Comparison of ENCODE assay signal across 11 cellular contexts in genomic region chr5:9468070-9468388, GRCh38.
DNase-seq lines count a peak whose midpoint lies in the region; ATAC-seq, FAIRE-seq and TF ChIP-seq lines count a peak whose summit lies in the region.
"Had no signal": no experiment of that assay in that cellular context is flagged by ENCODE, and none has a peak within 500 bp of the region (broad histone marks: within the 10 kb centered on the region; RNA-seq: fewer than 3 reads in every experiment).

No MANE protein-coding gene starts in this region.

- ATAC-seq in gastrocnemius medialis, result no peak
- no peak for ATAC-seq in stimulated activated naive CD8-positive, alpha-beta T cell treated with anti-CD3 and anti-CD28 coated beads, Interleukin-15, Interleukin-2, amounts not matched to agents 100 U/mL and 50 U/mL, for 24 hours
- ATAC-seq: body of pancreas had no signal

- peak overlapping the region; percentile 79; the same call in 1 of the 2 replicates for H2AFZ ChIP-seq in SK-N-SH (ENCODE audit: low read depth)

- POLR2A ChIA-PET in SK-N-SH (lab: Yijun Ruan, JAX), result no interaction called here

- H3K36me3 ChIP-seq in SK-N-SH (replicated peaks in 1 of 2; ENCODE audit: control insufficient read depth in 1 of 2, insufficient read depth in 2 of 2, low read length in 1 of 2) (no peaks in the 10 kb centered on the region), gastrocnemius medialis (no peaks in the 10 kb centered on the region)

- H3K4me2 ChIP-seq in SK-N-SH, result peak overlapping the region; percentile 59; the same call in 1 of the 2 replicates

- no peaks in the 10 kb centered on the region for H3K27me3 ChIP-seq in SK-N-SH (ENCODE audit: insufficient read depth)
- no peaks in the 10 kb centered on the region for H3K27me3 ChIP-seq in gastrocnemius medialis
- H3K27me3 ChIP-seq: body of pancreas had no signal

- no peak for DNase-seq in GM12892 (ENCODE audit: insufficient read length)
- DNase-seq in SK-N-SH, result peak; percentile 24
- DNase-seq in fibroblast of pulmonary artery (ENCODE audit: low read depth), result peak; percentile 81
- peak; percentile 85 for DNase-seq in skeletal muscle cell (ENCODE audit: low read depth)
- DNase-seq in GM20000 (ENCODE audit: low spot score), result no peak
- no peak for DNase-seq in activated T-cell treated with anti-CD3 and anti-CD28 coated beads for 4 hours
- DNase-seq in gastrocnemius medialis, result no peak
- no peak for DNase-seq in stimulated activated naive CD8-positive, alpha-beta T cell treated with anti-CD3 and anti-CD28 coated beads, Interleukin-15, Interleukin-2, amounts not matched to agents 100 U/mL and 50 U/mL, for 24 hours
- DNase-seq: activated B cell treated with CpG ODN at 0.5 μM for 24 hours had no signal

- TF ChIP-seq CTCF in SK-N-SH (IDR thresholded peaks at IDR 0.05), result no peak
- TF ChIP-seq CTCF in fibroblast of pulmonary artery (IDR thresholded peaks at IDR 0.05; ENCODE audit: low read length, missing control alignments), result no peak
- no peak for TF ChIP-seq CTCF in GM20000 (IDR thresholded peaks at IDR 0.05; ENCODE audit: extremely low read depth, missing control alignments)
- TF ChIP-seq CTCF in gastrocnemius medialis (IDR thresholded peaks at IDR 0.05 in 4 of 5, conservative IDR thresholded peaks at IDR 0.05 in 1 of 5), result no peak

- intact Hi-C loops in gastrocnemius medialis (cut with DNase I; ENCODE audit: low total_unique reads), result no loop called here

- no peak overlapping the region for H3K9ac ChIP-seq in SK-N-SH

- 8% methylated on average over 4 of the region's 4 CpGs for WGBS in SK-N-SH (ENCODE audit: low lambda C conversion rate)

- H4K20me1 ChIP-seq in SK-N-SH (ENCODE audit: insufficient read depth), result no peaks in the 10 kb centered on the region

- H3K79me2 ChIP-seq in SK-N-SH (ENCODE audit: insufficient read depth), result no peaks in the 10 kb centered on the region

- H3K9me3 ChIP-seq in SK-N-SH (no peaks in the 10 kb centered on the region), gastrocnemius medialis (no peaks in the 10 kb centered on the region)
- H3K9me3 ChIP-seq: body of pancreas had no signal

- CTCF ChIA-PET in SK-N-SH (lab: Yijun Ruan, JAX), result no interaction called here

- H3K9me2 ChIP-seq in SK-N-SH, result no peaks in the 10 kb centered on the region

- TF ChIP-seq EP300 in SK-N-SH (IDR thresholded peaks at IDR 0.05; ENCODE audit: borderline replicate concordance in 1 of 2, low read depth in 1 of 2, low read length in 1 of 2), result peak; percentile 32 to 61; a peak in 2 of 4 replicates

- TF ChIP-seq RAD21 in SK-N-SH (IDR thresholded peaks at IDR 0.05; ENCODE audit: low read length), result no peak

- H3K27ac ChIP-seq in SK-N-SH (ENCODE audit: low read depth in 2 of 2, low read length in 1 of 2) (peak overlapping the region; percentile 70), gastrocnemius medialis (no peak overlapping the region)
- H3K27ac ChIP-seq: body of pancreas had no signal

- H3K4me1 ChIP-seq in SK-N-SH (ENCODE audit: control insufficient read depth in 1 of 2, insufficient read depth in 2 of 2, low read depth in 1 of 2, low read length in 1 of 2) (peaks cover 6 to 8% of the 10 kb centered on the region in 2 experiments; a peak in 1 of 4 replicates), gastrocnemius medialis (no peaks in the 10 kb centered on the region)

- in situ Hi-C loops in gastrocnemius medialis (cut with MboI; ENCODE audit: low sequenced_read_pairs in 4 of 4), result no loop called here

- H3F3A ChIP-seq in SK-N-SH (replicated peaks; ENCODE audit: insufficient read depth), result peaks cover 7% of the 10 kb centered on the region

- peak; percentile 81 for FAIRE-seq in GM12892 (lab: Jason Lieb, UNC)
- FAIRE-seq: G401.6 had no signal

- no peak overlapping the region for H3K4me3 ChIP-seq in SK-N-SH (ENCODE audit: low read depth in 2 of 2, low read length in 1 of 2)
- no peak overlapping the region for H3K4me3 ChIP-seq in fibroblast of pulmonary artery (replicated peaks; ENCODE audit: low read depth, low read length)
- H3K4me3 ChIP-seq in skeletal muscle cell (ENCODE audit: low read depth, low read length), result no peak overlapping the region
- no peak overlapping the region for H3K4me3 ChIP-seq in gastrocnemius medialis
- H3K4me3 ChIP-seq: body of pancreas had no signal

- TF ChIP-seq POLR2A in GM12892 (IDR thresholded peaks at IDR 0.05; ENCODE audit: low read depth, low read length) (no peak), gastrocnemius medialis (IDR thresholded peaks at IDR 0.05) (no peak)

TF ChIP-seq in SK-N-SH, 30 proteins besides CTCF, POLR2A, EP300 and RAD21:
- TF ChIP-seq ELF1 (IDR thresholded peaks at IDR 0.05) (no peak), FOXM1 (IDR thresholded peaks at IDR 0.05; ENCODE audit: low read depth) (no peak), TCF12 (IDR thresholded peaks at IDR 0.05) (peak; percentile 73), FOSL2 (IDR thresholded peaks at IDR 0.05; ENCODE audit: borderline replicate concordance, low read depth) (peak; percentile 52), NFIC (IDR thresholded peaks at IDR 0.05; ENCODE audit: borderline replicate concordance) (no peak), RXRA (IDR thresholded peaks at IDR 0.05; ENCODE audit: borderline replicate concordance, low read depth) (no peak), MXI1 (IDR thresholded peaks at IDR 0.05; ENCODE audit: low read depth, low read length) (no peak), TEAD4 (IDR thresholded peaks at IDR 0.05; ENCODE audit: borderline replicate concordance, insufficient read depth) (no peak), POLR2AphosphoS5 (IDR thresholded peaks at IDR 0.05; ENCODE audit: low read depth, low read length) (no peak), GABPA (IDR thresholded peaks at IDR 0.05; ENCODE audit: low read depth) (no peak), RCOR1 (IDR thresholded peaks at IDR 0.05; ENCODE audit: low read length) (no peak), JUND (IDR thresholded peaks at IDR 0.05) (peak; percentile 47; the same call in 1 of the 2 replicates), PBX3 (IDR thresholded peaks at IDR 0.05) (peak; percentile 44; the same call in 1 of the 2 replicates)
- TF ChIP-seq, protein P1, sequence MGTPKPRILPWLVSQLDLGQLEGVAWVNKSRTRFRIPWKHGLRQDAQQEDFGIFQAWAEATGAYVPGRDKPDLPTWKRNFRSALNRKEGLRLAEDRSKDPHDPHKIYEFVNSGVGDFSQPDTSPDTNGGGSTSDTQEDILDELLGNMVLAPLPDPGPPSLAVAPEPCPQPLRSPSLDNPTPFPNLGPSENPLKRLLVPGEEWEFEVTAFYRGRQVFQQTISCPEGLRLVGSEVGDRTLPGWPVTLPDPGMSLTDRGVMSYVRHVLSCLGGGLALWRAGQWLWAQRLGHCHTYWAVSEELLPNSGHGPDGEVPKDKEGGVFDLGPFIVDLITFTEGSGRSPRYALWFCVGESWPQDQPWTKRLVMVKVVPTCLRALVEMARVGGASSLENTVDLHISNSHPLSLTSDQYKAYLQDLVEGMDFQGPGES (IDR thresholded peaks at IDR 0.05; ENCODE audit: low read depth, low read length), result no peak
- TF ChIP-seq, protein P2, sequence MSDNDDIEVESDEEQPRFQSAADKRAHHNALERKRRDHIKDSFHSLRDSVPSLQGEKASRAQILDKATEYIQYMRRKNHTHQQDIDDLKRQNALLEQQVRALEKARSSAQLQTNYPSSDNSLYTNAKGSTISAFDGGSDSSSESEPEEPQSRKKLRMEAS (IDR thresholded peaks at IDR 0.05; ENCODE audit: low read depth), result no peak
- TF ChIP-seq, protein P3, sequence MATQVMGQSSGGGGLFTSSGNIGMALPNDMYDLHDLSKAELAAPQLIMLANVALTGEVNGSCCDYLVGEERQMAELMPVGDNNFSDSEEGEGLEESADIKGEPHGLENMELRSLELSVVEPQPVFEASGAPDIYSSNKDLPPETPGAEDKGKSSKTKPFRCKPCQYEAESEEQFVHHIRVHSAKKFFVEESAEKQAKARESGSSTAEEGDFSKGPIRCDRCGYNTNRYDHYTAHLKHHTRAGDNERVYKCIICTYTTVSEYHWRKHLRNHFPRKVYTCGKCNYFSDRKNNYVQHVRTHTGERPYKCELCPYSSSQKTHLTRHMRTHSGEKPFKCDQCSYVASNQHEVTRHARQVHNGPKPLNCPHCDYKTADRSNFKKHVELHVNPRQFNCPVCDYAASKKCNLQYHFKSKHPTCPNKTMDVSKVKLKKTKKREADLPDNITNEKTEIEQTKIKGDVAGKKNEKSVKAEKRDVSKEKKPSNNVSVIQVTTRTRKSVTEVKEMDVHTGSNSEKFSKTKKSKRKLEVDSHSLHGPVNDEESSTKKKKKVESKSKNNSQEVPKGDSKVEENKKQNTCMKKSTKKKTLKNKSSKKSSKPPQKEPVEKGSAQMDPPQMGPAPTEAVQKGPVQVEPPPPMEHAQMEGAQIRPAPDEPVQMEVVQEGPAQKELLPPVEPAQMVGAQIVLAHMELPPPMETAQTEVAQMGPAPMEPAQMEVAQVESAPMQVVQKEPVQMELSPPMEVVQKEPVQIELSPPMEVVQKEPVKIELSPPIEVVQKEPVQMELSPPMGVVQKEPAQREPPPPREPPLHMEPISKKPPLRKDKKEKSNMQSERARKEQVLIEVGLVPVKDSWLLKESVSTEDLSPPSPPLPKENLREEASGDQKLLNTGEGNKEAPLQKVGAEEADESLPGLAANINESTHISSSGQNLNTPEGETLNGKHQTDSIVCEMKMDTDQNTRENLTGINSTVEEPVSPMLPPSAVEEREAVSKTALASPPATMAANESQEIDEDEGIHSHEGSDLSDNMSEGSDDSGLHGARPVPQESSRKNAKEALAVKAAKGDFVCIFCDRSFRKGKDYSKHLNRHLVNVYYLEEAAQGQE (IDR thresholded peaks at IDR 0.05; ENCODE audit: low read depth, low read length), result no peak

Comparison
In these comparisons a context has a peak if more than half of its experiments do, and no peak if none do; other contexts are left out.
1. DNase-seq: peak in SK-N-SH (single experiment), fibroblast of pulmonary artery (single experiment) and skeletal muscle cell (single experiment); none in GM12892 (single experiment), GM20000 (single experiment), activated T-cell treated with anti-CD3 and anti-CD28 coated beads for 4 hours (single experiment), gastrocnemius medialis (0 of 2) and stimulated activated naive CD8-positive, alpha-beta T cell treated with anti-CD3 and anti-CD28 coated beads, Interleukin-15, Interleukin-2, amounts not matched to agents 100 U/mL and 50 U/mL, for 24 hours (single experiment).
2. H3K27ac ChIP-seq: peak in SK-N-SH (2 of 2); none in gastrocnemius medialis (0 of 4).